8 cellular contexts compared by ENCODE assay signal in the genomic region with DNA sequence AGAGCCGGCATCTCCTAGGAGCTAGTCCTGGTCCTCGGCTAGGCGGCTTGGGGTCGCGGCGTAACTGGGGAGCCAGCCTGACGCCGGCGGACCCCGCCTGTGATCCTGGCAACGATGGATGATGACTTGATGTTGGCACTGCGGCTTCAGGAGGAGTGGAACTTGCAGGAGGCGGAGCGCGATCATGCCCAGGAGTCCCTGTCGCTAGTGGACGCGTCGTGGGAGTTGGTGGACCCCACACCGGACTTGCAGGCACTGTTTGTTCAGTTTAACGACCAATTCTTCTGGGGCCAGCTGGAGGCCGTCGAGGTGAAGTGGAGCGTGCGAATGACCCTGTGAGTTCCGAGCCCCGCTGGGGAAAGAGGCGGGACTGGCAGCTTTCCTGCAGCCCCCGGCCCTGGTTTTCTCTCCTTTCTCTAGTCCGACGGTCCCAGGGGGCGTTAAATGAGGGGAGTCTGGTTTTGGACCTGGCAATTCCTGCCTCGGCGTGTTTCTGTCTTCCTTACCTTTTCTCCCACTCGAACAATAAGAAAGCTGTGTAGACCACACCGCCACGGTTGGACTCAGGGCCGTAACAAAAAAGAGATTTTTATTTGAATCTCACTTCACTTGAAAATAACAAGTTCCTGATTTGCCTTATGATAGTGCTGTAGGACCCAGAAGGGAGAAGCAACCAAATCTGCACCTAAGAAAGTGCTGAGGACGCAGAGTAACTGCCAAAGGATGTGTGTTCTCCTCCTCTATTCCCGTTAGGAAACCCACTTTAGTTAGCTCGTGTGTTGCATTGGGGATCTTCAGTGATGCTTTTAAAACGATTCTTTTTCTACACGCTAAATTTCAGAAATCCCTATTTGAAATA. TPM values are rescaled to one million over a fixed set of nuclear protein-coding genes. Genes with fewer than 3 reads are reported as not detected.
DNase-seq lines count a peak whose midpoint lies in the region; ATAC-seq and TF ChIP-seq lines count a peak whose summit lies in the region.

Gene SPRTN, plus strand, starts transcription at position 24 of the 859 bp plus-strand sequence. Its CDS starts 91 bp downstream, at position 115.

- H2AFZ ChIP-seq in PC-3 (ENCODE audit: low read length) = peak within 1 kb of the TSS; percentile 89
- peak within 1 kb of the TSS; percentile 83 for H2AFZ ChIP-seq in mesenchymal stem cell (ENCODE audit: low read depth, low read length)

- peaks cover 33% of the 10 kb centered on the region for H4K20me1 ChIP-seq in PC-3 (ENCODE audit: low read length)

- peak within 1 kb of the TSS; percentile 75 to 95 for H3K18ac ChIP-seq in mesenchymal stem cell (ENCODE audit: low read depth in 1 of 2, low read length in 2 of 2)

- H3K9me3 ChIP-seq in PC-3 (ENCODE audit: low read length) = no peaks in the 10 kb centered on the region
- no peaks in the 10 kb centered on the region for H3K9me3 ChIP-seq in mesenchymal stem cell (ENCODE audit: control insufficient read depth, low read length)
- no peaks in the 10 kb centered on the region for H3K9me3 ChIP-seq in upper lobe of right lung

- under 1% methylated on average over 35 of the region's 43 CpGs for WGBS in mesenchymal stem cell

- H3K4me2 ChIP-seq in PC-3 (ENCODE audit: low read length) (peak within 1 kb of the TSS; percentile 99), mesenchymal stem cell (ENCODE audit: low read length, poor library complexity, severe bottlenecking) (peak within 1 kb of the TSS; percentile 76)

- peak within 1 kb of the TSS; percentile 67 for H2BK5ac ChIP-seq in mesenchymal stem cell (ENCODE audit: low read depth, low read length, poor library complexity, severe bottlenecking)

- H3K27me3 Mint-ChIP-seq in activated CD4-positive, alpha-beta T cell treated with anti-CD3 and anti-CD28 coated beads, Interleukin-2, amount 10 ng/mL, durations not matched to agents 24 days and 14 days = peaks cover 3% of the 10 kb centered on the region

- peak within 1 kb of the TSS; percentile 98 for H3K27ac Mint-ChIP-seq in activated CD4-positive, alpha-beta T cell treated with anti-CD3 and anti-CD28 coated beads, Interleukin-2, amount 10 ng/mL, durations not matched to agents 24 days and 14 days

- H3K27ac ChIP-seq in PC-3 (ENCODE audit: low read length) = peak within 1 kb of the TSS; percentile 94
- peak within 1 kb of the TSS; percentile 98 for H3K27ac ChIP-seq in mesenchymal stem cell (ENCODE audit: low read length, poor library complexity, severe bottlenecking)
- peak within 1 kb of the TSS; percentile 98 for H3K27ac ChIP-seq in upper lobe of right lung

- intact Hi-C loops in activated CD4-positive, alpha-beta T cell treated with anti-CD3 and anti-CD28 coated beads, Interleukin-2, amount 10 ng/mL, durations not matched to agents 24 days and 14 days (cut with micrococcal nuclease) = loop anchor here (1.0 to 10.0 kb wide), 6 partner anchors 20 to 696 kb away; partner anchors contain the start of genes ARV1, COG2, EGLN1 and TSNAX
- intact Hi-C loops in PC-3 (cut with micrococcal nuclease) = loop anchor here (10.0 kb wide), 1 partner anchor 364 kb away; the partner anchor contains the start of genes ARV1 and TTC13
- intact Hi-C loops in upper lobe of right lung (cut with DNase I) = no loop called here

- no peaks in the 10 kb centered on the region for H3K9me2 ChIP-seq in PC-3 (replicated peaks; ENCODE audit: low read length)

- H3K4me1 ChIP-seq in PC-3 (ENCODE audit: insufficient read depth, low read length) (peaks cover 8% of the 10 kb centered on the region), mesenchymal stem cell (ENCODE audit: control insufficient read depth, insufficient read depth, low read depth, low read length) (peaks cover 21% of the 10 kb centered on the region), upper lobe of right lung (peaks cover 42% of the 10 kb centered on the region)

- POLR2A ChIA-PET in PC-3 (lab: Charles Lee; ENCODE audit: unreplicated experiment) = interaction anchor here (0.6 to 0.9 kb wide), 5 partner anchors 18 to 264 kb away, joined by 3 to 7 read pairs (median 4); no protein-coding TSS in a partner anchor

- H3K4me3 ChIP-seq in PC-3 (ENCODE audit: low read length) (peak within 1 kb of the TSS; percentile 95), mesenchymal stem cell (ENCODE audit: insufficient read depth in 1 of 2, low read depth in 1 of 2, low read length in 2 of 2) (peak within 1 kb of the TSS; percentile 95 to 99), upper lobe of right lung (peak within 1 kb of the TSS; percentile 98)

- peak within 1 kb of the TSS; percentile 71 for H4K91ac ChIP-seq in mesenchymal stem cell (ENCODE audit: low read length)

- H3K36me3 Mint-ChIP-seq in activated CD4-positive, alpha-beta T cell treated with anti-CD3 and anti-CD28 coated beads, Interleukin-2, amount 10 ng/mL, durations not matched to agents 24 days and 14 days (ENCODE audit: low read depth) = peaks cover 31% of the 10 kb centered on the region

- CTCF ChIA-PET in PC-3 (lab: Charles Lee) = interaction anchor here (0.8 kb wide), 1 partner anchor 196 kb away, joined by 3 read pairs; no protein-coding TSS in a partner anchor

- no peaks in the 10 kb centered on the region for H3K27me3 ChIP-seq in PC-3 (ENCODE audit: low read length)
- no peaks in the 10 kb centered on the region for H3K27me3 ChIP-seq in mesenchymal stem cell (ENCODE audit: control insufficient read depth in 1 of 2, insufficient read depth in 1 of 2, low read length in 2 of 2)
- H3K27me3 ChIP-seq in upper lobe of right lung = no peaks in the 10 kb centered on the region

- peak within 1 kb of the TSS; percentile 70 to 88 for H3K4ac ChIP-seq in mesenchymal stem cell (ENCODE audit: low read depth in 1 of 2, low read length in 2 of 2)

- H2BK120ac ChIP-seq in mesenchymal stem cell (ENCODE audit: low read depth, low read length) = no peak within 1 kb of the TSS

- H3K36me3 ChIP-seq in PC-3 (ENCODE audit: low read depth, low read length) (peaks cover 9% of the 10 kb centered on the region; the same call in 1 of the 2 replicates), mesenchymal stem cell (ENCODE audit: control insufficient read depth in 1 of 2, insufficient read depth in 2 of 2, low read depth in 1 of 2, low read length in 2 of 2) (peaks cover 13 to 48% of the 10 kb centered on the region in 2 experiments), upper lobe of right lung (peaks cover 3% of the 10 kb centered on the region)

- ATAC-seq in HG02852 (IDR thresholded peaks at IDR 0.05; ENCODE audit: unreplicated experiment) = peak; percentile 6
- peak; percentile 60 for ATAC-seq in PC-3
- no peak for ATAC-seq in upper lobe of right lung

- no peak for DNase-seq in activated CD4-positive, alpha-beta T cell treated with anti-CD3 and anti-CD28 coated beads, Interleukin-2, amount 10 ng/mL, durations not matched to agents 24 days and 14 days
- DNase-seq in activated CD4-positive, alpha-beta T cell treated with anti-CD3 and anti-CD28 coated beads for 1 hour = no peak
- DNase-seq in PC-3 (peak; percentile 12), dermis microvascular lymphatic vessel endothelial cell (ENCODE audit: low read depth in 2 of 2) (no peak), mesenchymal stem cell (peak; percentile 29), upper lobe of right lung (no peak), glomerular visceral epithelial cell (ENCODE audit: extremely low spot score) (no peak)

- H2BK15ac ChIP-seq in mesenchymal stem cell (ENCODE audit: low read depth, poor library complexity, severe bottlenecking) = no peak within 1 kb of the TSS

- no peak within 1 kb of the TSS for H2AK5ac ChIP-seq in mesenchymal stem cell (ENCODE audit: low read length, severe bottlenecking)

- peak within 1 kb of the TSS; percentile 95 for H3K4me3 Mint-ChIP-seq in activated CD4-positive, alpha-beta T cell treated with anti-CD3 and anti-CD28 coated beads, Interleukin-2, amount 10 ng/mL, durations not matched to agents 24 days and 14 days

- TF ChIP-seq CTCF in PC-3 (conservative IDR thresholded peaks at IDR 0.05; ENCODE audit: low read depth, low read length) (no peak), upper lobe of right lung (IDR thresholded peaks at IDR 0.05) (no peak)

- H3K23ac ChIP-seq in mesenchymal stem cell (ENCODE audit: low read length in 2 of 2) = peak within 1 kb of the TSS in 1 of 2 experiments; percentile 54

- peak within 1 kb of the TSS; percentile 91 for H4K8ac ChIP-seq in mesenchymal stem cell (ENCODE audit: low read length)

- TSS peak; percentile 85 for BruUV-seq in PC-3 (replicated peaks; lab: Mats Ljungman, UMichigan)

- peak within 1 kb of the TSS; percentile 95 for H3K9ac ChIP-seq in PC-3 (ENCODE audit: low read length)
- H3K9ac ChIP-seq in mesenchymal stem cell (ENCODE audit: low read length) = peak within 1 kb of the TSS; percentile 96

- peaks cover 9% of the 10 kb centered on the region for H3K79me1 ChIP-seq in mesenchymal stem cell (replicated peaks; ENCODE audit: low read length, poor library complexity, severe bottlenecking)

- H3K14ac ChIP-seq in mesenchymal stem cell (ENCODE audit: low read length in 2 of 2) = peak within 1 kb of the TSS in 1 of 2 experiments; percentile 94

- peaks cover 3% of the 10 kb centered on the region for H3K9me3 Mint-ChIP-seq in activated CD4-positive, alpha-beta T cell treated with anti-CD3 and anti-CD28 coated beads, Interleukin-2, amount 10 ng/mL, durations not matched to agents 24 days and 14 days

- H3F3A ChIP-seq in PC-3 (ENCODE audit: low read length, unreplicated experiment) = no peaks in the 10 kb centered on the region

- H2BK12ac ChIP-seq in mesenchymal stem cell (ENCODE audit: low read length in 2 of 2) = no peak within 1 kb of the TSS

- H3K79me2 ChIP-seq in PC-3 (ENCODE audit: low read length) = peaks cover 87% of the 10 kb centered on the region

- H3K4me1 Mint-ChIP-seq in activated CD4-positive, alpha-beta T cell treated with anti-CD3 and anti-CD28 coated beads, Interleukin-2, amount 10 ng/mL, durations not matched to agents 24 days and 14 days = peaks cover 44% of the 10 kb centered on the region

RNA-seq across cellular contexts. Expression of gene SPRTN, which starts in this region (rescaled TPM):
- 13.3 and 18.0 TPM in 2 replicates for total RNA-seq in activated CD4-positive, alpha-beta T cell treated with anti-CD3 and anti-CD28 coated beads, Interleukin-2, amount 10 ng/mL, durations not matched to agents 24 days and 14 days
- total RNA-seq in PC-3 (2014; rRNA removed) (17.1 and 27.8 TPM in 2 replicates), dermis microvascular lymphatic vessel endothelial cell (12.3 and 13.9 TPM in 2 replicates), upper lobe of right lung (9.6 TPM)
- polyA plus RNA-seq in mesenchymal stem cell (2013, experiment 1 of 2) = 14.0 TPM
- polyA plus RNA-seq in mesenchymal stem cell (2013, experiment 2 of 2) = 11.6 TPM

Comparison
In these comparisons a context has a peak if more than half of its experiments do, and no peak if none do; other contexts are left out.
1. DNase-seq: peak in PC-3 (single experiment) and mesenchymal stem cell (single experiment); none in activated CD4-positive, alpha-beta T cell treated with anti-CD3 and anti-CD28 coated beads, Interleukin-2, amount 10 ng/mL, durations not matched to agents 24 days and 14 days (single experiment), activated CD4-positive, alpha-beta T cell treated with anti-CD3 and anti-CD28 coated beads for 1 hour (single experiment), dermis microvascular lymphatic vessel endothelial cell (0 of 2), upper lobe of right lung (single experiment) and glomerular visceral epithelial cell (single experiment).
2. Peak in every context shown above with its lines, with median percentiles within 50 percentile points of each other: H3K27ac ChIP-seq and H3K4me3 ChIP-seq.